Comparison of ENCODE assay signal across 2 cellular contexts in the genomic region with DNA sequence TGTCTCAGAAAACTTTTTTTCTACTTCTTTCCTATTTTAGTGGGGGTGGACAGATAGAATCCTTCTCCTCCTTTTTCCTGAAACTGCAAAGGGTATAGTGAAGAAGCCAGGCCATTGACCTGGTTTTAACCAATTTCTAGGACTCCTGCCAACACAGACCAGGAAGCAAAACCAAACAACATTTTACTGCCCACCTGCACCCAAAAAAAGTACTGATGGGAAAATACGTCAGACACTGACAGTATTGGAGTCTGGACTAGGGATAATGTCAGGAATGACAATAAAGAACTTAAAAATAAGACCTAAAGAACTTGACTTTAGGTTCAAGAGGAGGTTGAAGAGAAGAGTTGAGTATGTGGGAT.
TF ChIP-seq lines count a peak whose summit lies in the region.

No MANE protein-coding gene starts in this region.

TF ChIP-seq in liver, 16 proteins besides CTCF, POLR2A, EP300 and RAD21:
- TF ChIP-seq, protein P1, sequence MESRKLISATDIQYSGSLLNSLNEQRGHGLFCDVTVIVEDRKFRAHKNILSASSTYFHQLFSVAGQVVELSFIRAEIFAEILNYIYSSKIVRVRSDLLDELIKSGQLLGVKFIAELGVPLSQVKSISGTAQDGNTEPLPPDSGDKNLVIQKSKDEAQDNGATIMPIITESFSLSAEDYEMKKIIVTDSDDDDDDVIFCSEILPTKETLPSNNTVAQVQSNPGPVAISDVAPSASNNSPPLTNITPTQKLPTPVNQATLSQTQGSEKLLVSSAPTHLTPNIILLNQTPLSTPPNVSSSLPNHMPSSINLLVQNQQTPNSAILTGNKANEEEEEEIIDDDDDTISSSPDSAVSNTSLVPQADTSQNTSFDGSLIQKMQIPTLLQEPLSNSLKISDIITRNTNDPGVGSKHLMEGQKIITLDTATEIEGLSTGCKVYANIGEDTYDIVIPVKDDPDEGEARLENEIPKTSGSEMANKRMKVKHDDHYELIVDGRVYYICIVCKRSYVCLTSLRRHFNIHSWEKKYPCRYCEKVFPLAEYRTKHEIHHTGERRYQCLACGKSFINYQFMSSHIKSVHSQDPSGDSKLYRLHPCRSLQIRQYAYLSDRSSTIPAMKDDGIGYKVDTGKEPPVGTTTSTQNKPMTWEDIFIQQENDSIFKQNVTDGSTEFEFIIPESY (IDR thresholded peaks at IDR 0.05): no peak
- TF ChIP-seq SP1 (IDR thresholded peaks at IDR 0.05) (peak; percentile 39), HNF4A (conservative IDR thresholded peaks at IDR 0.05) (peak in 1 of 2 donors; percentile 15), HNF4G (IDR thresholded peaks at IDR 0.05) (no peak), YY1 (IDR thresholded peaks at IDR 0.05) (no peak), FOXA1 (IDR thresholded peaks at IDR 0.05) (no peak), RXRA (IDR thresholded peaks at IDR 0.05) (peak; percentile 53 to 76)
- TF ChIP-seq, protein P2, sequence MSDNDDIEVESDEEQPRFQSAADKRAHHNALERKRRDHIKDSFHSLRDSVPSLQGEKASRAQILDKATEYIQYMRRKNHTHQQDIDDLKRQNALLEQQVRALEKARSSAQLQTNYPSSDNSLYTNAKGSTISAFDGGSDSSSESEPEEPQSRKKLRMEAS (IDR thresholded peaks at IDR 0.05): no peak
- TF ChIP-seq, protein P3, sequence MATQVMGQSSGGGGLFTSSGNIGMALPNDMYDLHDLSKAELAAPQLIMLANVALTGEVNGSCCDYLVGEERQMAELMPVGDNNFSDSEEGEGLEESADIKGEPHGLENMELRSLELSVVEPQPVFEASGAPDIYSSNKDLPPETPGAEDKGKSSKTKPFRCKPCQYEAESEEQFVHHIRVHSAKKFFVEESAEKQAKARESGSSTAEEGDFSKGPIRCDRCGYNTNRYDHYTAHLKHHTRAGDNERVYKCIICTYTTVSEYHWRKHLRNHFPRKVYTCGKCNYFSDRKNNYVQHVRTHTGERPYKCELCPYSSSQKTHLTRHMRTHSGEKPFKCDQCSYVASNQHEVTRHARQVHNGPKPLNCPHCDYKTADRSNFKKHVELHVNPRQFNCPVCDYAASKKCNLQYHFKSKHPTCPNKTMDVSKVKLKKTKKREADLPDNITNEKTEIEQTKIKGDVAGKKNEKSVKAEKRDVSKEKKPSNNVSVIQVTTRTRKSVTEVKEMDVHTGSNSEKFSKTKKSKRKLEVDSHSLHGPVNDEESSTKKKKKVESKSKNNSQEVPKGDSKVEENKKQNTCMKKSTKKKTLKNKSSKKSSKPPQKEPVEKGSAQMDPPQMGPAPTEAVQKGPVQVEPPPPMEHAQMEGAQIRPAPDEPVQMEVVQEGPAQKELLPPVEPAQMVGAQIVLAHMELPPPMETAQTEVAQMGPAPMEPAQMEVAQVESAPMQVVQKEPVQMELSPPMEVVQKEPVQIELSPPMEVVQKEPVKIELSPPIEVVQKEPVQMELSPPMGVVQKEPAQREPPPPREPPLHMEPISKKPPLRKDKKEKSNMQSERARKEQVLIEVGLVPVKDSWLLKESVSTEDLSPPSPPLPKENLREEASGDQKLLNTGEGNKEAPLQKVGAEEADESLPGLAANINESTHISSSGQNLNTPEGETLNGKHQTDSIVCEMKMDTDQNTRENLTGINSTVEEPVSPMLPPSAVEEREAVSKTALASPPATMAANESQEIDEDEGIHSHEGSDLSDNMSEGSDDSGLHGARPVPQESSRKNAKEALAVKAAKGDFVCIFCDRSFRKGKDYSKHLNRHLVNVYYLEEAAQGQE (IDR thresholded peaks at IDR 0.05): peak; percentile 19
TF ChIP-seq in liver: peak in this region for 4.

TF ChIP-seq in HepG2, 621 proteins besides CTCF, POLR2A, EP300 and RAD21:
- TF ChIP-seq, protein P4, sequence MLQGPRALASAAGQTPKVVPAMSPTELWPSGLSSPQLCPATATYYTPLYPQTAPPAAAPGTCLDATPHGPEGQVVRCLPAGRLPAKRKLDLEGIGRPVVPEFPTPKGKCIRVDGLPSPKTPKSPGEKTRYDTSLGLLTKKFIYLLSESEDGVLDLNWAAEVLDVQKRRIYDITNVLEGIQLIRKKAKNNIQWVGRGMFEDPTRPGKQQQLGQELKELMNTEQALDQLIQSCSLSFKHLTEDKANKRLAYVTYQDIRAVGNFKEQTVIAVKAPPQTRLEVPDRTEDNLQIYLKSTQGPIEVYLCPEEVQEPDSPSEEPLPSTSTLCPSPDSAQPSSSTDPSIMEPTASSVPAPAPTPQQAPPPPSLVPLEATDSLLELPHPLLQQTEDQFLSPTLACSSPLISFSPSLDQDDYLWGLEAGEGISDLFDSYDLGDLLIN (CRISPR knock-in tag; IDR thresholded peaks at IDR 0.05; ENCODE audit: borderline replicate concordance): no peak
